ENCODE assay signal across 21 cellular contexts in the genomic region with DNA sequence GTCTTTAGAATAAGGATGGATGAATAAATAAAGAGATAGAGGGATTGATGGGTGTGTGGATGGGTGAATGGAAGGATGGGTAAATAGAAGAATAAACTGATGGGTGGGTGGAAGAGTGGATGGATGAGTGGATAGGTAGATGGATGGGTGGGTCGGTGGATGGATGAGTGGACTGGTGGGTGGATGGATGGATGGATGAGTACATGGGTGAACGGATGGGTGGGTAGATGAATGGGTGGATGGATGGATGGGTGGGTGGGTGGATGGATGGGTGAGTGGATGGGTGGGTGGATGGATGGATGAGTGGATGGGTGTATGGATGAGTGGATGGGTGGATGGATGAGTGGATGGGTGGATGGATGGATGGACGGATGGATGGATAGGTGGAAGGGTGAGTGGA.
"Had no signal": no experiment of that assay in that cellular context is flagged by ENCODE, and none has a peak within 500 bp of the region (broad histone marks: within the 10 kb centered on the region; RNA-seq: fewer than 3 reads in every experiment).

No MANE protein-coding gene starts in this region.

- H3K4me3 ChIP-seq: coronary artery, dorsolateral prefrontal cortex, esophagus squamous epithelium, gastrocnemius medialis, heart right ventricle, left lung, lower lobe of right lung, mucosa of descending colon had no signal

- H3K4me3 Mint-ChIP-seq: mesothelial cell of epicardium, naive B cell had no signal

- H3K36me3 ChIP-seq: gastrocnemius medialis, left lung had no signal

- H3K27ac ChIP-seq: coronary artery, dorsolateral prefrontal cortex, esophagus squamous epithelium, gastrocnemius medialis, heart right ventricle, left lung, lower lobe of right lung had no signal

- H3K36me3 Mint-ChIP-seq: mesothelial cell of epicardium had no signal

- H3K27me3 ChIP-seq: dorsolateral prefrontal cortex, esophagus squamous epithelium, gastrocnemius medialis, heart right ventricle, left lung had no signal

- H3K4me1 Mint-ChIP-seq: mesothelial cell of epicardium, naive B cell had no signal

- DNase-seq: dermis blood vessel endothelial cell; dorsolateral prefrontal cortex; effector CD4-positive, alpha-beta T cell; effector memory CD4-positive, alpha-beta T cell; esophagus squamous epithelium; foreskin fibroblast; foreskin melanocyte; gastrocnemius medialis; glutamatergic neuron; head of caudate nucleus; heart right ventricle; hippocampal formation; left cardiac atrium; left lung; left ventricle myocardium superior; lower lobe of right lung; mesenchymal stem cell; mucosa of descending colon; naive B cell had no signal

- H3K27ac Mint-ChIP-seq: mesothelial cell of epicardium had no signal

- ATAC-seq: gastrocnemius medialis, left lung, lower lobe of right lung, mucosa of descending colon had no signal

- H3K9me3 ChIP-seq: esophagus squamous epithelium, gastrocnemius medialis, left lung, lower lobe of right lung, mucosa of descending colon had no signal

- H3K4me1 ChIP-seq: esophagus squamous epithelium, gastrocnemius medialis, heart right ventricle, left lung, lower lobe of right lung had no signal
